Comparison of ENCODE assay signal across 1 cellular context in genomic region chr17:42431758-42432161, GRCh38.
TF ChIP-seq lines count a peak whose summit lies in the region.

No MANE protein-coding gene starts in this region.

TF ChIP-seq in HepG2, 621 proteins besides CTCF, POLR2A, EP300 and RAD21:
- TF ChIP-seq PATZ1 (CRISPR knock-in tag; IDR thresholded peaks at IDR 0.05) (peak; percentile 74), KLF12 (CRISPR knock-in tag; IDR thresholded peaks at IDR 0.05; ENCODE audit: borderline replicate concordance) (0 out of 2 replicates have a peak, but pooled peaks have one; percentile 26), NR2F6 (IDR thresholded peaks at IDR 0.05) (peak; percentile 34; the same call in 1 of the 2 replicates), NR2F6 (CRISPR knock-in tag; IDR thresholded peaks at IDR 0.05) (no peak), FOXP1 (IDR thresholded peaks at IDR 0.05) (no peak), FOXP1 (CRISPR knock-in tag; IDR thresholded peaks at IDR 0.05) (0 out of 2 replicates have a peak, but pooled peaks have one; percentile 4), ZNF776 (CRISPR knock-in tag; IDR thresholded peaks at IDR 0.05) (no peak), ATF7-NPFF (CRISPR knock-in tag; IDR thresholded peaks at IDR 0.05; ENCODE audit: low read depth) (no peak), AHDC1 (CRISPR knock-in tag; IDR thresholded peaks at IDR 0.05; ENCODE audit: borderline replicate concordance) (peak; percentile 14; the same call in 1 of the 2 replicates), HDAC1 (CRISPR knock-in tag; IDR thresholded peaks at IDR 0.05) (0 out of 2 replicates have a peak, but pooled peaks have one; percentile 19)
